In the genomic region with DNA sequence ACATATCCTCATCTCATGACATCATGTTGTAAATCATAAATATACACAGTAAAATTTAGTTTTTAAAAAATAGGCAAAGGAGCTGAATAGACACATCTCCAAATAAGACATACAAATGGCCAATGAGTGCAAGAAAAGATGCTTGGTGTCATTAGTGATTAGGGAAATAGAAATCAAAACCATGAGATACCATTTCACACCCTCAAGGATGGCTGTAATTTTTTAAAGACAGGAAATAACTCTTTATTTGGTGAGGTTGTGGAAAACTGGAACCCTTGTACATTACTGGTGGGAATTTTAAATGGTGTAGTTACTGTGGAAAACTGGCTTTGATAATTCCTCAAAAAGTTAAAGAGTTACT, we compare ENCODE assay signal across 25 cellular contexts.
"Had no signal": no experiment of that assay in that cellular context is flagged by ENCODE, and none has a peak within 500 bp of the region (broad histone marks: within the 10 kb centered on the region; RNA-seq: fewer than 3 reads in every experiment).

No MANE protein-coding gene starts in this region.

- ATAC-seq: heart left ventricle; left colon; left ventricle myocardium superior; naive thymus-derived CD4-positive, alpha-beta T cell; sciatic nerve; stimulated activated memory B cell treated with anti-CD40 and anti-IgM and Interleukin-4, amounts not matched to agents 10 μg/mL and 1 μg/mL and 100 μg/mL, for 72 hours; stimulated activated naive CD8-positive, alpha-beta T cell treated with anti-CD3 and anti-CD28 coated beads, Interleukin-15, amount 100 ng/mL, for 72 hours; upper lobe of right lung had no signal

- H3K4me3 ChIP-seq: coronary artery, heart left ventricle, lung, prostate gland, spleen, testis, tibial nerve, upper lobe of right lung, vagina had no signal

- H3K36me3 ChIP-seq: heart left ventricle, prostate gland, tibial nerve, upper lobe of right lung, vagina had no signal

- H3K4me1 ChIP-seq: prostate gland, testis had no signal

- H3K27ac Mint-ChIP-seq: naive thymus-derived CD4-positive, alpha-beta T cell; stimulated activated memory B cell treated with anti-CD40 and anti-IgM and Interleukin-4, amounts not matched to agents 10 μg/mL and 1 μg/mL and 100 μg/mL, for 72 hours; stimulated activated naive CD8-positive, alpha-beta T cell treated with anti-CD3 and anti-CD28 coated beads, Interleukin-15, amount 100 ng/mL, for 72 hours had no signal

- H3K27ac ChIP-seq: coronary artery, heart left ventricle, parathyroid adenoma, prostate gland, testis, tibial nerve, upper lobe of right lung, vagina had no signal

- H3K4me3 Mint-ChIP-seq: naive thymus-derived CD4-positive, alpha-beta T cell; neural crest cell; stimulated activated memory B cell treated with anti-CD40 and anti-IgM and Interleukin-4, amounts not matched to agents 10 μg/mL and 1 μg/mL and 100 μg/mL, for 72 hours; stimulated activated naive CD8-positive, alpha-beta T cell treated with anti-CD3 and anti-CD28 coated beads, Interleukin-15, amount 100 ng/mL, for 72 hours had no signal

- H3K27me3 Mint-ChIP-seq: naive thymus-derived CD4-positive, alpha-beta T cell; stimulated activated memory B cell treated with anti-CD40 and anti-IgM and Interleukin-4, amounts not matched to agents 10 μg/mL and 1 μg/mL and 100 μg/mL, for 72 hours; stimulated activated naive CD8-positive, alpha-beta T cell treated with anti-CD3 and anti-CD28 coated beads, Interleukin-15, amount 100 ng/mL, for 72 hours had no signal

- H2AFZ ChIP-seq: parathyroid adenoma had no signal

- H3K9me3 ChIP-seq: prostate gland, spleen, testis, tibial nerve, upper lobe of right lung, vagina had no signal

- DNase-seq: effector CD4-positive, alpha-beta T cell; foreskin melanocyte; heart left ventricle; hippocampal formation; left colon; left ventricle myocardium superior; mesendoderm; naive thymus-derived CD4-positive, alpha-beta T cell; nucleus accumbens; spleen; stimulated activated CD4-positive, alpha-beta T cell treated with anti-CD3 and anti-CD28 coated beads, Interleukin-15, amount 100 ng/mL, for 24 hours; stimulated activated CD4-positive, alpha-beta T cell treated with anti-CD3 and anti-CD28 coated beads, Interleukin-1b, Interleukin-23, amount 100 ng/mL, for 48 hours; stimulated activated CD4-positive, alpha-beta T cell treated with anti-CD3 and anti-CD28 coated beads, Interleukin-4, amount 100 ng/mL, for 24 hours; stimulated activated naive CD8-positive, alpha-beta T cell treated with anti-CD3 and anti-CD28 coated beads, Interleukin-15, amount 100 ng/mL, for 72 hours; testis; upper lobe of right lung had no signal

- H3K9ac ChIP-seq: parathyroid adenoma had no signal

- H3K4me1 Mint-ChIP-seq: neural crest cell; stimulated activated naive CD8-positive, alpha-beta T cell treated with anti-CD3 and anti-CD28 coated beads, Interleukin-15, amount 100 ng/mL, for 72 hours had no signal

- H3K27me3 ChIP-seq: heart left ventricle, spleen, testis, tibial nerve, upper lobe of right lung, vagina had no signal

- H3K9me3 Mint-ChIP-seq: naive thymus-derived CD4-positive, alpha-beta T cell had no signal
